3 cellular contexts compared by ENCODE assay signal in the genomic region with DNA sequence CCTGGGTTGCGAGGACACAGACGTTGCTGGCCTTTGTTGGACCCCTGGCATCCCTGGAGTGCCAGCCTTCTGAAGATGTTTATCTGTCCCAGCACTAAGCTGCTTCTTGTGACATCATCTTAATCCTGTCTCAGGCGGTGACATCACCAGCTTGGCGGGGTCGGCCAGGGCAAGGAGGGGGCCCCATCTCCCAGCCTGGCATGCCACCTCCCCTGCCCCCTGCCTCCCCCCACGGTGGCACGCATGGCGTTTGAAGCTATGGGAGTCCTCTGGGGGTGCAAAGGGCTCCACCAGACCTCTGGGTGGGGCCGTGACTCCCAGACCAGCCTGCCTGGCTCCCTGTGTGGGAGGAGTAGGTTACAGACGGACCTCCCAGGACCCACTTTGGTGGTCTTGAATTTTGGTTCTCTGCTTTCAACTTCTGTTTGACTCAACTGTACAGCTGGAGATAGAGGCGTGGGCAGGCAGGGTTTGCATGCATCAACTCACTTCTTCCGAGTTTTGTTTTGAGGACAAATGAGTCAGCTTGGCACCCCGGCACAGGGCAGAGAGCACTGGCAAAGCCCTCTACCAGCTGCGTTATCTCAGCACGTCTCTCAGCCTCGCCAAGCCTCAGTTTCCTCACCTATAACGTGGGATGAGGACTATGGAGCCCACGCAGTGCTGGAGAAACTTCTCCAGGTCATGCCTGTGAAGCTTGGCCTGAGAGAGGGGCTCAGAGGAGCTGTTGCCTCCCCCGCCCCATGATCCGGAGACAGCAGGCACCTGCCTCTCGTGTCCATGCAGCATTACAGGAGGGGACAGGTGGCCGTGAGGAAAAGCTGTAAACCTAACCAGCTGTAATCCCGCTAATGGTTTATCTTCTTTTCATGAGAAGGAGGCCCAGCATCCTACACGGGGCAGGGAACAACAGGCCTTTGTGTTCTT.
TF ChIP-seq lines count a peak whose summit lies in the region.

No MANE protein-coding gene starts in this region.

TF ChIP-seq in SK-N-SH, 30 proteins besides CTCF, POLR2A, EP300 and RAD21:
- TF ChIP-seq PBX3 (IDR thresholded peaks at IDR 0.05) (no peak), EZH2phosphoT487 (IDR thresholded peaks at IDR 0.05; ENCODE audit: borderline replicate concordance, low read depth) (no peak), YY1 (IDR thresholded peaks at IDR 0.05; ENCODE audit: low read depth) (no peak), NFIC (IDR thresholded peaks at IDR 0.05; ENCODE audit: borderline replicate concordance) (0 out of 2 replicates have a peak, but pooled peaks have one; percentile 6), GATA2 (CRISPR knock-in tag; IDR thresholded peaks at IDR 0.05) (no peak), TCF12 (IDR thresholded peaks at IDR 0.05) (peak; percentile 26; the same call in 1 of the 2 replicates), RXRA (IDR thresholded peaks at IDR 0.05; ENCODE audit: borderline replicate concordance, low read depth) (peak; percentile 12; the same call in 1 of the 2 replicates), JUND (IDR thresholded peaks at IDR 0.05) (no peak)

TF ChIP-seq in SK-N-SH treated with all-trans-retinoic acid at 6 μM for 48 hours, 23 proteins besides CTCF, POLR2A, EP300 and RAD21:
- no peak for TF ChIP-seq ZNF70 (CRISPR knock-in tag; IDR thresholded peaks at IDR 0.05)
- TF ChIP-seq TCF4 (CRISPR knock-in tag; IDR thresholded peaks at IDR 0.05; ENCODE audit: borderline replicate concordance), result no peak
- no peak for TF ChIP-seq CREB5 (CRISPR knock-in tag; IDR thresholded peaks at IDR 0.05; ENCODE audit: low read depth)
- TF ChIP-seq ISL1 (CRISPR knock-in tag; IDR thresholded peaks at IDR 0.05), result no peak
- TF ChIP-seq PATZ1 (CRISPR knock-in tag; IDR thresholded peaks at IDR 0.05; ENCODE audit: borderline replicate concordance), result no peak
- TF ChIP-seq ZFP3 (CRISPR knock-in tag; IDR thresholded peaks at IDR 0.05), result no peak
- no peak for TF ChIP-seq SNAI2 (CRISPR knock-in tag; IDR thresholded peaks at IDR 0.05)

TF ChIP-seq in IMR-90, 13 proteins besides CTCF, POLR2A, EP300 and RAD21:
- TF ChIP-seq ELK1 (IDR thresholded peaks at IDR 0.05; ENCODE audit: borderline replicate concordance, low read depth, low read length) (no peak), NFE2L2 (IDR thresholded peaks at IDR 0.05; ENCODE audit: low read depth, low read length) (no peak), SMC3 (IDR thresholded peaks at IDR 0.05; ENCODE audit: low read depth, low read length) (no peak), MXI1 (IDR thresholded peaks at IDR 0.05; ENCODE audit: borderline replicate concordance, low read depth, low read length) (no peak), CEBPB (IDR thresholded peaks at IDR 0.05; ENCODE audit: low read depth, low read length) (no peak), RFX5 (IDR thresholded peaks at IDR 0.05; ENCODE audit: low read depth, low read length) (no peak), BHLHE40 (IDR thresholded peaks at IDR 0.05; ENCODE audit: low read depth, low read length) (no peak), FOS (IDR thresholded peaks at IDR 0.05; ENCODE audit: low read depth, low read length) (no peak), MAZ (IDR thresholded peaks at IDR 0.05; ENCODE audit: borderline replicate concordance, low read depth, low read length) (no peak), CHD1 (IDR thresholded peaks at IDR 0.05; ENCODE audit: low read depth, low read length) (no peak)
- TF ChIP-seq, protein P1, sequence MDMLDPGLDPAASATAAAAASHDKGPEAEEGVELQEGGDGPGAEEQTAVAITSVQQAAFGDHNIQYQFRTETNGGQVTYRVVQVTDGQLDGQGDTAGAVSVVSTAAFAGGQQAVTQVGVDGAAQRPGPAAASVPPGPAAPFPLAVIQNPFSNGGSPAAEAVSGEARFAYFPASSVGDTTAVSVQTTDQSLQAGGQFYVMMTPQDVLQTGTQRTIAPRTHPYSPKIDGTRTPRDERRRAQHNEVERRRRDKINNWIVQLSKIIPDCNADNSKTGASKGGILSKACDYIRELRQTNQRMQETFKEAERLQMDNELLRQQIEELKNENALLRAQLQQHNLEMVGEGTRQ (IDR thresholded peaks at IDR 0.05; ENCODE audit: low read depth, low read length), result no peak
